In genomic region chrX:132488819-132489255, GRCh38 we compare ENCODE assay signal across 1 cellular context.
TF ChIP-seq lines count a peak whose summit lies in the region.

MBNL3 (minus strand) TSS chrX:132489038; CDS start chrX:132439611, 49,427 bp downstream.

TF ChIP-seq in neural cell, 6 proteins besides CTCF, POLR2A, EP300 and RAD21 (continued from another document):
- TF ChIP-seq REST (IDR thresholded peaks at IDR 0.05; ENCODE audit: borderline replicate concordance) = no peak
- no peak for TF ChIP-seq TAF1 (IDR thresholded peaks at IDR 0.05; ENCODE audit: low read depth)
- no peak for TF ChIP-seq EZH2 (IDR thresholded peaks at IDR 0.05; ENCODE audit: borderline replicate concordance, insufficient read depth, low read length, poor library complexity, severe bottlenecking)
